Comparison of ENCODE assay signal across 1 cellular context in the genomic region with DNA sequence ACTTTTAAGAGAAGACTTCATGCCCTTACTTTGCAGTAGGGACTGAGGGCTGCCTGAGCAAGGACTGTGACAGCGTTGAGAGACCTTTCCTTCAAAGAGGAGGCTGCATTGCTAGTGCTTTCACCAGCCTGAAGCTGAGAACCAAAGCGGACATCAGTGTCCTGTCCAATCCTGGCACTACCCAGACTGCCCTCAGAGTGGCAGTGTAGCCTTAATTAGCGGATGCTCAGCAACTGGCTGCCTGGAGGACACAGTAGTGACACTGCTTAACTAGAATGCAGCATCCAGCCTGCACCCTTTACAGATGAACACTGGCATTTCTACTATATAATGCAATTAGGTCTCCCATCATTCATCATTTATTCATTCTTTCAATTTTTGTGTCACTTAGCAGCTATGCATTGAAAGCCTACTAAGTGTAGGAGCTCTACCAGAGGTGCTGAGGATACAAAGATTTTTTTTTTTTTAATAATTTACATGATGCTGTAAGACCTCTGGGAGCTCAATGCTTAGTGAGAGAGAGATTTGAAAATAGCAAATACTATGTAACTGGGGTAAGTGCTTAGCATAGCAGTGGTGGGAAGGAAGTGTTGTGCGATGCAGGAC.
TF ChIP-seq lines count a peak whose summit lies in the region.

No MANE protein-coding gene starts in this region.

TF ChIP-seq in GM23338, 12 proteins besides CTCF, POLR2A, EP300 and RAD21:
- TF ChIP-seq REST (IDR thresholded peaks at IDR 0.05; ENCODE audit: unreplicated experiment), result no peak
- TF ChIP-seq JUNB (IDR thresholded peaks at IDR 0.05; ENCODE audit: unreplicated experiment), result no peak
- no peak for TF ChIP-seq ZNF114 (CRISPR knock-in tag; IDR thresholded peaks at IDR 0.05)
- no peak for TF ChIP-seq EZH2 (IDR thresholded peaks at IDR 0.05; ENCODE audit: low read depth, unreplicated experiment)
- TF ChIP-seq, protein P1, sequence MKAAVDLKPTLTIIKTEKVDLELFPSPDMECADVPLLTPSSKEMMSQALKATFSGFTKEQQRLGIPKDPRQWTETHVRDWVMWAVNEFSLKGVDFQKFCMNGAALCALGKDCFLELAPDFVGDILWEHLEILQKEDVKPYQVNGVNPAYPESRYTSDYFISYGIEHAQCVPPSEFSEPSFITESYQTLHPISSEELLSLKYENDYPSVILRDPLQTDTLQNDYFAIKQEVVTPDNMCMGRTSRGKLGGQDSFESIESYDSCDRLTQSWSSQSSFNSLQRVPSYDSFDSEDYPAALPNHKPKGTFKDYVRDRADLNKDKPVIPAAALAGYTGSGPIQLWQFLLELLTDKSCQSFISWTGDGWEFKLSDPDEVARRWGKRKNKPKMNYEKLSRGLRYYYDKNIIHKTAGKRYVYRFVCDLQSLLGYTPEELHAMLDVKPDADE (IDR thresholded peaks at IDR 0.05), result no peak
- TF ChIP-seq POLR2AphosphoS5 (IDR thresholded peaks at IDR 0.05; ENCODE audit: low read depth), result no peak
- TF ChIP-seq NANOG (IDR thresholded peaks at IDR 0.05; ENCODE audit: borderline replicate concordance), result no peak
- TF ChIP-seq STAT1 (IDR thresholded peaks at IDR 0.05; ENCODE audit: unreplicated experiment), result no peak
- no peak for TF ChIP-seq EZH2phosphoT487 (IDR thresholded peaks at IDR 0.05; ENCODE audit: unreplicated experiment)
TF ChIP-seq in GM23338: peak in this region for 0.
